Comparison of ENCODE assay signal across 2 cellular contexts in genomic region chr2:239212553-239213419, GRCh38.
TF ChIP-seq lines count a peak whose summit lies in the region.

No MANE protein-coding gene starts in this region.

TF ChIP-seq in K562, 482 proteins besides CTCF, POLR2A, EP300 and RAD21 (continued from another document):
- no peak for TF ChIP-seq XRCC4 (IDR thresholded peaks at IDR 0.05; ENCODE audit: extremely low read depth, insufficient read depth, insufficient read length)
- no peak for TF ChIP-seq ZNF766 (CRISPR knock-in tag; conservative IDR thresholded peaks at IDR 0.05)
- peak; percentile 64 for TF ChIP-seq TCF3 (CRISPR knock-in tag; IDR thresholded peaks at IDR 0.05)
- TF ChIP-seq STAT5A (IDR thresholded peaks at IDR 0.05; ENCODE audit: borderline replicate concordance, low read length): 0 out of 2 replicates have a peak, but pooled peaks have one; percentile 18
- TF ChIP-seq CTBP1 (IDR thresholded peaks at IDR 0.05; ENCODE audit: borderline replicate concordance): no peak
- TF ChIP-seq ZNF655 (CRISPR knock-in tag; IDR thresholded peaks at IDR 0.05): no peak
TF ChIP-seq in K562: peak in this region for 8.

TF ChIP-seq in HepG2, 621 proteins besides CTCF, POLR2A, EP300 and RAD21:
- TF ChIP-seq, protein P1, sequence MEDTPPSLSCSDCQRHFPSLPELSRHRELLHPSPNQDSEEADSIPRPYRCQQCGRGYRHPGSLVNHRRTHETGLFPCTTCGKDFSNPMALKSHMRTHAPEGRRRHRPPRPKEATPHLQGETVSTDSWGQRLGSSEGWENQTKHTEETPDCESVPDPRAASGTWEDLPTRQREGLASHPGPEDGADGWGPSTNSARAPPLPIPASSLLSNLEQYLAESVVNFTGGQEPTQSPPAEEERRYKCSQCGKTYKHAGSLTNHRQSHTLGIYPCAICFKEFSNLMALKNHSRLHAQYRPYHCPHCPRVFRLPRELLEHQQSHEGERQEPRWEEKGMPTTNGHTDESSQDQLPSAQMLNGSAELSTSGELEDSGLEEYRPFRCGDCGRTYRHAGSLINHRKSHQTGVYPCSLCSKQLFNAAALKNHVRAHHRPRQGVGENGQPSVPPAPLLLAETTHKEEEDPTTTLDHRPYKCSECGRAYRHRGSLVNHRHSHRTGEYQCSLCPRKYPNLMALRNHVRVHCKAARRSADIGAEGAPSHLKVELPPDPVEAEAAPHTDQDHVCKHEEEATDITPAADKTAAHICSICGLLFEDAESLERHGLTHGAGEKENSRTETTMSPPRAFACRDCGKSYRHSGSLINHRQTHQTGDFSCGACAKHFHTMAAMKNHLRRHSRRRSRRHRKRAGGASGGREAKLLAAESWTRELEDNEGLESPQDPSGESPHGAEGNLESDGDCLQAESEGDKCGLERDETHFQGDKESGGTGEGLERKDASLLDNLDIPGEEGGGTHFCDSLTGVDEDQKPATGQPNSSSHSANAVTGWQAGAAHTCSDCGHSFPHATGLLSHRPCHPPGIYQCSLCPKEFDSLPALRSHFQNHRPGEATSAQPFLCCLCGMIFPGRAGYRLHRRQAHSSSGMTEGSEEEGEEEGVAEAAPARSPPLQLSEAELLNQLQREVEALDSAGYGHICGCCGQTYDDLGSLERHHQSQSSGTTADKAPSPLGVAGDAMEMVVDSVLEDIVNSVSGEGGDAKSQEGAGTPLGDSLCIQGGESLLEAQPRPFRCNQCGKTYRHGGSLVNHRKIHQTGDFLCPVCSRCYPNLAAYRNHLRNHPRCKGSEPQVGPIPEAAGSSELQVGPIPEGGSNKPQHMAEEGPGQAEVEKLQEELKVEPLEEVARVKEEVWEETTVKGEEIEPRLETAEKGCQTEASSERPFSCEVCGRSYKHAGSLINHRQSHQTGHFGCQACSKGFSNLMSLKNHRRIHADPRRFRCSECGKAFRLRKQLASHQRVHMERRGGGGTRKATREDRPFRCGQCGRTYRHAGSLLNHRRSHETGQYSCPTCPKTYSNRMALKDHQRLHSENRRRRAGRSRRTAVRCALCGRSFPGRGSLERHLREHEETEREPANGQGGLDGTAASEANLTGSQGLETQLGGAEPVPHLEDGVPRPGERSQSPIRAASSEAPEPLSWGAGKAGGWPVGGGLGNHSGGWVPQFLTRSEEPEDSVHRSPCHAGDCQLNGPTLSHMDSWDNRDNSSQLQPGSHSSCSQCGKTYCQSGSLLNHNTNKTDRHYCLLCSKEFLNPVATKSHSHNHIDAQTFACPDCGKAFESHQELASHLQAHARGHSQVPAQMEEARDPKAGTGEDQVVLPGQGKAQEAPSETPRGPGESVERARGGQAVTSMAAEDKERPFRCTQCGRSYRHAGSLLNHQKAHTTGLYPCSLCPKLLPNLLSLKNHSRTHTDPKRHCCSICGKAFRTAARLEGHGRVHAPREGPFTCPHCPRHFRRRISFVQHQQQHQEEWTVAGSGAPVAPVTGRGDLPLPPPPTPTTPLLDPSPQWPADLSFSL (CRISPR knock-in tag; IDR thresholded peaks at IDR 0.05): no peak
- TF ChIP-seq ZNF329 (CRISPR knock-in tag; IDR thresholded peaks at IDR 0.05; ENCODE audit: low read depth) (no peak), ZBTB44 (CRISPR knock-in tag; IDR thresholded peaks at IDR 0.05) (no peak), KDM3A (CRISPR knock-in tag; IDR thresholded peaks at IDR 0.05; ENCODE audit: low read depth) (no peak), ZNF138 (CRISPR knock-in tag; IDR thresholded peaks at IDR 0.05; ENCODE audit: low read depth) (no peak), ZBTB7B (CRISPR knock-in tag; IDR thresholded peaks at IDR 0.05) (no peak), ELF3 (CRISPR knock-in tag; IDR thresholded peaks at IDR 0.05) (no peak), ZNF660 (CRISPR knock-in tag; IDR thresholded peaks at IDR 0.05; ENCODE audit: borderline replicate concordance, low read depth) (no peak), ZNF354B (CRISPR knock-in tag; IDR thresholded peaks at IDR 0.05) (no peak), FOXM1 (CRISPR knock-in tag; IDR thresholded peaks at IDR 0.05) (no peak), REPIN1 (CRISPR knock-in tag; IDR thresholded peaks at IDR 0.05; ENCODE audit: borderline replicate concordance, low read depth) (no peak)
- TF ChIP-seq, protein P2, sequence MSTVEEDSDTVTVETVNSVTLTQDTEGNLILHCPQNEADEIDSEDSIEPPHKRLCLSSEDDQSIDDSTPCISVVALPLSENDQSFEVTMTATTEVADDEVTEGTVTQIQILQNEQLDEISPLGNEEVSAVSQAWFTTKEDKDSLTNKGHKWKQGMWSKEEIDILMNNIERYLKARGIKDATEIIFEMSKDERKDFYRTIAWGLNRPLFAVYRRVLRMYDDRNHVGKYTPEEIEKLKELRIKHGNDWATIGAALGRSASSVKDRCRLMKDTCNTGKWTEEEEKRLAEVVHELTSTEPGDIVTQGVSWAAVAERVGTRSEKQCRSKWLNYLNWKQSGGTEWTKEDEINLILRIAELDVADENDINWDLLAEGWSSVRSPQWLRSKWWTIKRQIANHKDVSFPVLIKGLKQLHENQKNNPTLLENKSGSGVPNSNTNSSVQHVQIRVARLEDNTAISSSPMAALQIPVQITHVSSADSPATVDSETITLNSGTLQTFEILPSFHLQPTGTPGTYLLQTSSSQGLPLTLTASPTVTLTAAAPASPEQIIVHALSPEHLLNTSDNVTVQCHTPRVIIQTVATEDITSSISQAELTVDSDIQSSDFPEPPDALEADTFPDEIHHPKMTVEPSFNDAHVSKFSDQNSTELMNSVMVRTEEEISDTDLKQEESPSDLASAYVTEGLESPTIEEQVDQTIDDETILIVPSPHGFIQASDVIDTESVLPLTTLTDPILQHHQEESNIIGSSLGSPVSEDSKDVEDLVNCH (CRISPR knock-in tag; IDR thresholded peaks at IDR 0.05): no peak
